Comparison of ENCODE assay signal across 8 cellular contexts in the genomic region with DNA sequence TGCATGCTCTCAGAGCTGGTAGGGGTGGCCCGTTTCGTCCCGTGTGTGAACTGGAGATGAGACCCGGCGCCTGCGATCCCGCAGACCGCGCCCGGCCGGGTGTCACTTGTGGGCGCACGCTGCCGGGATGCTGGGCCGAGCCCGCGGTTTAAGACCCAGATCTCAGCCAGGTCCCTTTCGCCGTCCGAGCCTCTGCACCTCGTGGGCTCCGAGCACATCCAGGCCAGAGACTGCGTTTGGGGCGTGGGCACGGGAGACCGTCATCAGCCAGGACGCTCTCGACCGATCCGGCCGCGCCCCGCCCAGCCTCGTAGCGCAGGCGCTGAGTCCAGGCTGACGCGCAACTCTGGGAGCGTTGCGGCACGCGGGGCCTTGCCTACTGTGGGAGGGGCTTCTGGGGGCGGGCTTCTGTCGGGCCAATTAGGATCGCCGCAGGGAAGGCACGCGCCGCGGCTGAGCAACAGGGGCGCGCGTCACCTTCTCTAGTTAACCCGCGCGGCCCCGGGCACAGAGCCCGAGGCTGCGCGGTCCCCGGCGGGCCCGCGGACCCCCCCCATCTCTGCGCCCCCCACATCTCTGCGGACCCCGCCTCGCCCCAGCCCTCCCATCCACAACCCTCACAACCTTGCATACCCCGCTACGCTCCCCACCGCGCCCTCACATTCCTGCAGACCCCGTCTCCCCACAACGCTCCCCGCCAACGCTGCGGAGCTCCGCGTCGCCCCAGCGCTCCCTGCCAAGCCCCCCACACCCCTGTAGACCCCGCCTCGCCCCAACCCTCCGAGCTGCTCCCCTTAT. TPM values are rescaled to one million over a fixed set of nuclear protein-coding genes. Genes with fewer than 3 reads are reported as not detected.
DNase-seq lines count a peak whose midpoint lies in the region; ATAC-seq and TF ChIP-seq lines count a peak whose summit lies in the region.

No MANE protein-coding gene starts in this region.

- under 1% methylated on average over 84 of the region's 84 CpGs for WGBS in liver

- H3K27me3 ChIP-seq in BJ (ENCODE audit: control insufficient read depth, insufficient read depth, low read length) = no peaks in the 10 kb centered on the region
- H3K27me3 ChIP-seq in liver (ENCODE audit: control insufficient read depth in 4 of 4, insufficient read depth in 4 of 4, low read length in 3 of 4) = no peaks in the 10 kb centered on the region

- peak overlapping the region; percentile 81 to 89 for H3K9ac ChIP-seq in liver (ENCODE audit: low read depth in 1 of 2, low read length in 2 of 2)

- TF ChIP-seq CTCF in BJ (IDR thresholded peaks at IDR 0.05; ENCODE audit: insufficient read depth, low read depth, low read length) (no peak), liver (IDR thresholded peaks at IDR 0.05; ENCODE audit: low read depth, low read length, missing input control) (no peak)

- H3K27ac ChIP-seq in liver (ENCODE audit: low read depth in 1 of 2, low read length in 2 of 2) = peak overlapping the region; percentile 98

- TF ChIP-seq RAD21 in liver (IDR thresholded peaks at IDR 0.05) = no peak

- POLR2A ChIA-PET in BJ (lab: Charles Lee) = no interaction called here

- H3K36me3 ChIP-seq in BJ (ENCODE audit: control insufficient read depth, insufficient read depth, low read length) (peaks cover 26% of the 10 kb centered on the region), liver (ENCODE audit: control insufficient read depth in 4 of 4, insufficient read depth in 3 of 4, low read depth in 1 of 4, low read length in 3 of 4) (peaks cover 0 to 6% (median 0%) of the 10 kb centered on the region in 4 donors)

- H3K4me3 ChIP-seq in BJ (ENCODE audit: low read depth, low read length) (peak overlapping the region; percentile 57), liver (ENCODE audit: low read depth in 1 of 3, low read length in 3 of 3) (peak overlapping the region; percentile 42 to 59 (median 52))

- ATAC-seq in GM19328 (IDR thresholded peaks at IDR 0.05; ENCODE audit: unreplicated experiment) = peak; percentile 84
- peak; percentile 72 for ATAC-seq in HG03469 (IDR thresholded peaks at IDR 0.05; ENCODE audit: unreplicated experiment)

- H3K9me3 ChIP-seq in liver (ENCODE audit: control insufficient read depth in 4 of 4, low read length in 3 of 4) = no peaks in the 10 kb centered on the region

- peak; percentile 77 for DNase-seq in BJ (ENCODE audit: low read depth)
- DNase-seq in NCI-H526 treated with DMSO at 0.1 percent for 48 hours (lab: John Stamatoyannopoulos, UW) = peak; percentile 82
- DNase-seq in activated CD4-positive, alpha-beta T cell treated with anti-CD3 and anti-CD28 coated beads, Interleukin-2, amount 50 U/mL, for 1 hour = peak; percentile 97
- DNase-seq in dedifferentiated amniotic fluid mesenchymal stem cell (ENCODE audit: extremely low spot score) = peak; percentile 96
- peak; percentile 98 for DNase-seq in stimulated activated CD4-positive, alpha-beta T cell treated with anti-CD3 and anti-CD28 coated beads, Interleukin-4, amount 100 ng/mL, for 1 hour

- CTCF ChIA-PET in BJ (lab: Yijun Ruan, JAX) = interaction anchor here (1.0 to 1.7 kb wide), 3 partner anchors 10 to 31 kb away, joined by 3 to 4 read pairs (median 3); partner anchors contain the start of gene AMDHD2

- H3K4me1 ChIP-seq in liver (ENCODE audit: control insufficient read depth in 4 of 4, insufficient read depth in 4 of 4, low read length in 3 of 4) = peaks cover 8 to 29% (median 15%) of the 10 kb centered on the region in 4 donors

TF ChIP-seq in liver, 16 proteins besides CTCF, POLR2A, EP300 and RAD21:
- TF ChIP-seq NR2F2 (IDR thresholded peaks at IDR 0.05) (no peak), YY1 (IDR thresholded peaks at IDR 0.05) (peak; percentile 49), RXRA (IDR thresholded peaks at IDR 0.05) (no peak), EGR1 (IDR thresholded peaks at IDR 0.05; ENCODE audit: low read depth in 2 of 2) (peak in 1 of 2 donors; percentile 32), FOXA2 (IDR thresholded peaks at IDR 0.05) (no peak), FOXA1 (IDR thresholded peaks at IDR 0.05) (peak; percentile 19), HNF4G (IDR thresholded peaks at IDR 0.05) (no peak), REST (IDR thresholded peaks at IDR 0.05) (peak; percentile 62), GABPA (IDR thresholded peaks at IDR 0.05 in 1 of 2, conservative IDR thresholded peaks at IDR 0.05 in 1 of 2) (peak in 1 of 2 donors; percentile 52), SP1 (IDR thresholded peaks at IDR 0.05) (peak; percentile 74), HNF4A (conservative IDR thresholded peaks at IDR 0.05) (no peak), TAF1 (conservative IDR thresholded peaks at IDR 0.05) (no peak), JUND (IDR thresholded peaks at IDR 0.05) (no peak)
- TF ChIP-seq, protein P1, sequence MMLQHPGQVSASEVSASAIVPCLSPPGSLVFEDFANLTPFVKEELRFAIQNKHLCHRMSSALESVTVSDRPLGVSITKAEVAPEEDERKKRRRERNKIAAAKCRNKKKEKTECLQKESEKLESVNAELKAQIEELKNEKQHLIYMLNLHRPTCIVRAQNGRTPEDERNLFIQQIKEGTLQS (IDR thresholded peaks at IDR 0.05) = no peak
- TF ChIP-seq, protein P2, sequence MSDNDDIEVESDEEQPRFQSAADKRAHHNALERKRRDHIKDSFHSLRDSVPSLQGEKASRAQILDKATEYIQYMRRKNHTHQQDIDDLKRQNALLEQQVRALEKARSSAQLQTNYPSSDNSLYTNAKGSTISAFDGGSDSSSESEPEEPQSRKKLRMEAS (IDR thresholded peaks at IDR 0.05) = no peak
- TF ChIP-seq, protein P3, sequence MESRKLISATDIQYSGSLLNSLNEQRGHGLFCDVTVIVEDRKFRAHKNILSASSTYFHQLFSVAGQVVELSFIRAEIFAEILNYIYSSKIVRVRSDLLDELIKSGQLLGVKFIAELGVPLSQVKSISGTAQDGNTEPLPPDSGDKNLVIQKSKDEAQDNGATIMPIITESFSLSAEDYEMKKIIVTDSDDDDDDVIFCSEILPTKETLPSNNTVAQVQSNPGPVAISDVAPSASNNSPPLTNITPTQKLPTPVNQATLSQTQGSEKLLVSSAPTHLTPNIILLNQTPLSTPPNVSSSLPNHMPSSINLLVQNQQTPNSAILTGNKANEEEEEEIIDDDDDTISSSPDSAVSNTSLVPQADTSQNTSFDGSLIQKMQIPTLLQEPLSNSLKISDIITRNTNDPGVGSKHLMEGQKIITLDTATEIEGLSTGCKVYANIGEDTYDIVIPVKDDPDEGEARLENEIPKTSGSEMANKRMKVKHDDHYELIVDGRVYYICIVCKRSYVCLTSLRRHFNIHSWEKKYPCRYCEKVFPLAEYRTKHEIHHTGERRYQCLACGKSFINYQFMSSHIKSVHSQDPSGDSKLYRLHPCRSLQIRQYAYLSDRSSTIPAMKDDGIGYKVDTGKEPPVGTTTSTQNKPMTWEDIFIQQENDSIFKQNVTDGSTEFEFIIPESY (IDR thresholded peaks at IDR 0.05) = no peak

RNA-seq across cellular contexts. Expression of gene CEMP1, which starts 0.7 kb away (rescaled TPM):
- polyA plus RNA-seq in BJ (2011; rRNA removed) = not detected in 2 replicates
- polyA minus RNA-seq in BJ (2011; rRNA and poly(A)+ RNA removed) = not detected in 2 replicates
- under 1 TPM; 0.17 to 0.23 TPM for total RNA-seq in liver
- polyA plus RNA-seq in liver = 1 to 10 TPM in 1 of 2 donors, under 1 TPM in 1; 0.06 to 1.6 TPM

RNA-seq across cellular contexts. Expression of gene PDPK1, which starts 5.9 kb away (rescaled TPM):
- polyA plus RNA-seq in BJ (2011; rRNA removed) (25.0 and 31.3 TPM in 2 replicates), liver (10 to 100 TPM; 12.1 to 16.0 TPM)
- polyA minus RNA-seq in BJ (2011; rRNA and poly(A)+ RNA removed) = 13.6 and 16.1 TPM in 2 replicates
- total RNA-seq in liver = 10 to 100 TPM; 20.5 to 28.1 TPM

RNA-seq across cellular contexts. Expression of gene AMDHD2, which starts 11.7 kb away (rescaled TPM):
- polyA plus RNA-seq in BJ (2011; rRNA removed) (9.5 and 15.9 TPM in 2 replicates), liver (10 to 100 TPM in 1 of 2 donors, 1 to 10 TPM in 1; 7.5 to 10.4 TPM)
- polyA minus RNA-seq in BJ (2011; rRNA and poly(A)+ RNA removed) = 10.2 and 10.5 TPM in 2 replicates
- total RNA-seq in liver = 10 to 100 TPM; 20.9 to 25.3 TPM

RNA-seq across cellular contexts. Expression of gene ATP6V0C, which starts 18.1 kb away (rescaled TPM):
- polyA plus RNA-seq in BJ (2011; rRNA removed) (15.4 and 32.9 TPM in 2 replicates), liver (100 to 1,000 TPM in 1 of 2 donors, 10 to 100 TPM in 1; 93.8 to 132 TPM)
- polyA minus RNA-seq in BJ (2011; rRNA and poly(A)+ RNA removed) = 15.9 and 57.4 TPM in 2 replicates
- 10 to 100 TPM; 17.6 to 27.3 TPM for total RNA-seq in liver

RNA-seq across cellular contexts. Expression of gene TBC1D24, which starts 57.0 kb away (rescaled TPM):
- polyA plus RNA-seq in BJ (2011; rRNA removed) (6.0 and 9.2 TPM in 2 replicates), liver (1 to 10 TPM; 8.4 TPM)
- 12.1 and 12.5 TPM in 2 replicates for polyA minus RNA-seq in BJ (2011; rRNA and poly(A)+ RNA removed)
- 10 to 100 TPM; 14.6 to 22.3 TPM for total RNA-seq in liver

Comparison
In these comparisons a context has a peak if more than half of its experiments do, and no peak if none do; other contexts are left out.
1. Peak in every context shown above with its lines: DNase-seq, ATAC-seq, H3K4me3 ChIP-seq and H3K27ac ChIP-seq.